25 cellular contexts compared by ENCODE assay signal in genomic region chr20:54539521-54540046, GRCh38.
A peak's percentile ranks its signal among the peaks of the same experiment; 100 is the strongest.
DNase-seq lines count a peak whose midpoint lies in the region; FAIRE-seq and TF ChIP-seq lines count a peak whose summit lies in the region.
"Had no signal": no experiment of that assay in that cellular context is flagged by ENCODE, and none has a peak within 500 bp of the region (broad histone marks: within the 10 kb centered on the region; RNA-seq: fewer than 3 reads in every experiment).

No MANE protein-coding gene starts in this region.

- H2AFZ ChIP-seq in astrocyte (ENCODE audit: low read depth, low read length) (no peak overlapping the region), Karpas-422 (ENCODE audit: low read length) (no peak overlapping the region)

- no peak for FAIRE-seq in astrocyte (lab: Jason Lieb, UNC)
- FAIRE-seq: A549, D721Med, GM12892, H54 had no signal

- H3K4me1 ChIP-seq in astrocyte (ENCODE audit: insufficient read depth, low read length) (no peaks in the 10 kb centered on the region), Karpas-422 (ENCODE audit: low read length) (no peaks in the 10 kb centered on the region)
- H3K4me1 ChIP-seq: A549, BE2C, HAP-1 had no signal

- no peak overlapping the region for H3K4me3 Mint-ChIP-seq in astrocyte (ENCODE audit: unreplicated experiment)
- H3K4me3 Mint-ChIP-seq: CD14-positive monocyte; CD4-positive, alpha-beta T cell; CD8-positive, alpha-beta memory T cell; HFFc6 had no signal

- DNase-seq in NCI-H226 (peak; percentile 88), astrocyte (ENCODE audit: low read depth) (peak; percentile 27), kidney glomerular epithelial cell (lab: John Stamatoyannopoulos, UW) (peak; percentile 2), Karpas-422 (no peak), DMS114 treated with DMSO at 0.1 percent for 48 hours (lab: John Stamatoyannopoulos, UW; ENCODE audit: unreplicated experiment) (no peak), T-helper 2 cell (no peak)
- DNase-seq: 8988T; ACHN; AML-193; BE2C; CD4-positive, alpha-beta T cell; CD8-positive, alpha-beta memory T cell; DMS 273 treated with DMSO at 0.1 percent for 48 hours; DMS53; DMS79 treated with DMSO at 0.1 percent for 48 hours; GF-D8; GOT3; HFFc6 had no signal

- no peaks in the 10 kb centered on the region for H4K20me1 ChIP-seq in astrocyte (ENCODE audit: insufficient read depth, low read length)
- H4K20me1 ChIP-seq in Karpas-422 (ENCODE audit: insufficient read depth, low read depth, low read length) = no peaks in the 10 kb centered on the region
- H4K20me1 ChIP-seq: BLaER1 treated with 17β-estradiol and CSF1 and Interleukin-3, amounts not matched to agents 10 nM and 100 nM had no signal

- no peaks in the 10 kb centered on the region for H3K36me3 Mint-ChIP-seq in astrocyte (ENCODE audit: low read depth, unreplicated experiment)
- H3K36me3 Mint-ChIP-seq: CD14-positive monocyte; CD8-positive, alpha-beta memory T cell had no signal

- no peaks in the 10 kb centered on the region for H3K4me1 Mint-ChIP-seq in astrocyte (ENCODE audit: low read depth, unreplicated experiment)
- H3K4me1 Mint-ChIP-seq: CD8-positive, alpha-beta memory T cell had no signal

- H3K9me3 ChIP-seq in astrocyte (ENCODE audit: insufficient read depth, low read depth, low read length) (no peaks in the 10 kb centered on the region), Karpas-422 (ENCODE audit: low read length) (peaks cover 13% of the 10 kb centered on the region)
- H3K9me3 ChIP-seq: A549, BE2C, HAP-1 had no signal

- H3K9ac ChIP-seq in astrocyte (ENCODE audit: low read length) (no peak overlapping the region), Karpas-422 (ENCODE audit: low read length) (no peak overlapping the region)
- H3K9ac ChIP-seq: BLaER1 treated with 17β-estradiol and CSF1 and Interleukin-3, amounts not matched to agents 10 nM and 100 nM had no signal

- no peaks in the 10 kb centered on the region for H3K9me2 ChIP-seq in Karpas-422 (replicated peaks; ENCODE audit: insufficient read depth, low read length)

- H3K4me2 ChIP-seq in astrocyte (ENCODE audit: low read length) = no peak overlapping the region
- no peak overlapping the region for H3K4me2 ChIP-seq in Karpas-422 (ENCODE audit: low read depth, low read length, poor library complexity, severe bottlenecking)
- H3K4me2 ChIP-seq: A549; BLaER1 treated with 17β-estradiol and CSF1 and Interleukin-3, amounts not matched to agents 10 nM and 100 nM had no signal

- no peak overlapping the region for H3K27ac Mint-ChIP-seq in astrocyte (ENCODE audit: unreplicated experiment)
- H3K27ac Mint-ChIP-seq: CD14-positive monocyte; CD4-positive, alpha-beta T cell; CD8-positive, alpha-beta memory T cell; HFFc6 had no signal

- H3K36me3 ChIP-seq in astrocyte (ENCODE audit: insufficient read depth, low read length) (no peaks in the 10 kb centered on the region), Karpas-422 (ENCODE audit: insufficient read depth, low read length) (no peaks in the 10 kb centered on the region)
- H3K36me3 ChIP-seq: BE2C; BLaER1 treated with 17β-estradiol and CSF1 and Interleukin-3, amounts not matched to agents 10 nM and 100 nM; HAP-1 had no signal

- H3K27me3 Mint-ChIP-seq in astrocyte (ENCODE audit: low read depth, unreplicated experiment) = no peaks in the 10 kb centered on the region
- H3K27me3 Mint-ChIP-seq: CD8-positive, alpha-beta memory T cell had no signal

- H3K4me3 ChIP-seq in astrocyte (ENCODE audit: insufficient read depth, low read depth, low read length) = no peak overlapping the region
- no peak overlapping the region for H3K4me3 ChIP-seq in Karpas-422 (ENCODE audit: low read length)
- H3K4me3 ChIP-seq: A549; BLaER1 treated with 17β-estradiol and CSF1 and Interleukin-3, amounts not matched to agents 10 nM and 100 nM; HAP-1 had no signal

- no peaks in the 10 kb centered on the region for H3K27me3 ChIP-seq in astrocyte (ENCODE audit: insufficient read depth, low read length)
- H3K27me3 ChIP-seq in Karpas-422 (ENCODE audit: low read length) = no peaks in the 10 kb centered on the region
- H3K27me3 ChIP-seq: BE2C; BLaER1 treated with 17β-estradiol and CSF1 and Interleukin-3, amounts not matched to agents 10 nM and 100 nM had no signal

- H3K79me2 ChIP-seq in astrocyte (ENCODE audit: insufficient read depth, low read length) (no peaks in the 10 kb centered on the region), Karpas-422 (ENCODE audit: low read length) (no peaks in the 10 kb centered on the region)

- no peak for TF ChIP-seq CTCF in astrocyte (IDR thresholded peaks at IDR 0.05; ENCODE audit: insufficient read depth, low read depth, low read length)

- no peak overlapping the region for H3K27ac ChIP-seq in astrocyte (ENCODE audit: low read depth, low read length)
- no peak overlapping the region for H3K27ac ChIP-seq in Karpas-422 (ENCODE audit: low read length)
- H3K27ac ChIP-seq: A549; BLaER1 treated with 17β-estradiol and CSF1 and Interleukin-3, amounts not matched to agents 10 nM and 100 nM had no signal

- H3K9me3 Mint-ChIP-seq in astrocyte (ENCODE audit: unreplicated experiment) = peaks cover 14% of the 10 kb centered on the region

Comparison
In these comparisons a context has a peak if more than half of its experiments do, and no peak if none do; other contexts are left out.
1. DNase-seq: peak in NCI-H226 (single experiment), astrocyte (single experiment) and kidney glomerular epithelial cell (single experiment); none in Karpas-422 (single experiment), DMS114 treated with DMSO at 0.1 percent for 48 hours (single experiment) and T-helper 2 cell (0 of 5).